In genomic region chr7:2838873-2839578, GRCh38 we compare ENCODE assay signal across 11 cellular contexts. TPM values are rescaled to one million over a fixed set of nuclear protein-coding genes. Genes with fewer than 3 reads are reported as not detected.
A peak's percentile ranks its signal among the peaks of the same experiment; 100 is the strongest.
DNase-seq lines count a peak whose midpoint lies in the region; ATAC-seq and TF ChIP-seq lines count a peak whose summit lies in the region.
"Had no signal": no experiment of that assay in that cellular context is flagged by ENCODE, and none has a peak within 500 bp of the region (broad histone marks: within the 10 kb centered on the region; RNA-seq: fewer than 3 reads in every experiment).

No MANE protein-coding gene starts in this region.

- TF ChIP-seq CTCF in Loucy (conservative IDR thresholded peaks at IDR 0.05; ENCODE audit: low read length), result no peak

- H3K27me3 ChIP-seq in Loucy (ENCODE audit: insufficient read depth, low read length, poor library complexity, severe bottlenecking), result no peaks in the 10 kb centered on the region
- H3K27me3 ChIP-seq: breast epithelium, thyroid gland had no signal

- peak overlapping the region; percentile 93 for H3K27ac Mint-ChIP-seq in memory B cell
- H3K27ac Mint-ChIP-seq in activated CD4-positive, alpha-beta memory T cell treated with anti-CD3 and anti-CD28 coated beads for 36 hours, result no peak overlapping the region

- peaks cover 98% of the 10 kb centered on the region for H3K79me2 ChIP-seq in Loucy (ENCODE audit: insufficient read depth, low read length)

- H3K36me3 Mint-ChIP-seq in memory B cell, result peaks cover 27% of the 10 kb centered on the region
- H3K36me3 Mint-ChIP-seq in activated CD4-positive, alpha-beta memory T cell treated with anti-CD3 and anti-CD28 coated beads for 36 hours, result peaks cover 24% of the 10 kb centered on the region

- no peaks in the 10 kb centered on the region for H3K9me3 ChIP-seq in Loucy (ENCODE audit: insufficient read depth, low read depth, low read length)
- H3K9me3 ChIP-seq: breast epithelium, thyroid gland had no signal

- H3F3A ChIP-seq in Loucy (ENCODE audit: low read depth), result 0 out of 2 replicates have a peak, but pooled peaks cover 4% of the 10 kb centered on the region

- peaks cover 31% of the 10 kb centered on the region for H4K20me1 ChIP-seq in Loucy (ENCODE audit: insufficient read depth, low read length, poor library complexity, severe bottlenecking)

- intact Hi-C loops in activated CD4-positive, alpha-beta memory T cell treated with anti-CD3 and anti-CD28 coated beads for 36 hours (cut with micrococcal nuclease), result no loop called here

- H3K4me3 ChIP-seq in Loucy (ENCODE audit: low read length, poor library complexity, severe bottlenecking), result peak overlapping the region; percentile 83
- H3K4me3 ChIP-seq: breast epithelium, thyroid gland had no signal

- POLR2A ChIA-PET in activated CD4-positive, alpha-beta memory T cell treated with anti-CD3 and anti-CD28 coated beads for 36 hours (lab: Charles Lee), result no interaction called here

- DNase-seq in DMS53 (lab: John Stamatoyannopoulos, UW), result peak; percentile 12
- no peak for DNase-seq in DMS53 treated with DMSO at 0.1 percent for 48 hours (lab: John Stamatoyannopoulos, UW; ENCODE audit: unreplicated experiment)
- DNase-seq in memory B cell (ENCODE audit: low spot score in 2 of 2), result peak in 1 of 2 donors; percentile 56
- no peak for DNase-seq in activated CD4-positive, alpha-beta memory T cell treated with anti-CD3 and anti-CD28 coated beads for 36 hours
- DNase-seq in activated T-cell treated with anti-CD3 and anti-CD28 coated beads for 4 hours, result no peak
- DNase-seq: activated CD8-positive, alpha-beta memory T cell treated with anti-CD3 and anti-CD28 coated beads, Interleukin-2, amount 50 U/mL, for 4 hours; thyroid gland had no signal

- no peaks in the 10 kb centered on the region for H3K9me3 Mint-ChIP-seq in memory B cell
- no peaks in the 10 kb centered on the region for H3K9me3 Mint-ChIP-seq in activated CD4-positive, alpha-beta memory T cell treated with anti-CD3 and anti-CD28 coated beads for 36 hours

- H3K4me1 ChIP-seq in Loucy (ENCODE audit: insufficient read depth, low read length, poor library complexity, severe bottlenecking), result peaks cover 87% of the 10 kb centered on the region
- H3K4me1 ChIP-seq: breast epithelium had no signal

- H3K36me3 ChIP-seq in Loucy (ENCODE audit: insufficient read depth, low read length), result peaks cover 15% of the 10 kb centered on the region
- H3K36me3 ChIP-seq: breast epithelium, thyroid gland had no signal

- peak overlapping the region; percentile 56 for H3K9ac ChIP-seq in Loucy (ENCODE audit: low read depth, low read length, poor library complexity, severe bottlenecking)

- H3K4me1 Mint-ChIP-seq in memory B cell, result peaks cover 62% of the 10 kb centered on the region
- H3K4me1 Mint-ChIP-seq in activated CD4-positive, alpha-beta memory T cell treated with anti-CD3 and anti-CD28 coated beads for 36 hours (ENCODE audit: low read depth), result peaks cover 58% of the 10 kb centered on the region

- H3K4me3 Mint-ChIP-seq in memory B cell, result peak overlapping the region; percentile 63
- no peak overlapping the region for H3K4me3 Mint-ChIP-seq in activated CD4-positive, alpha-beta memory T cell treated with anti-CD3 and anti-CD28 coated beads for 36 hours

- CTCF ChIA-PET in activated CD4-positive, alpha-beta memory T cell treated with anti-CD3 and anti-CD28 coated beads for 36 hours (lab: Charles Lee), result interaction anchor here (1.7 kb wide), 1 partner anchor 129 kb away, joined by 5 read pairs; no protein-coding TSS in a partner anchor

- H3K4me2 ChIP-seq in Loucy (ENCODE audit: low read depth, low read length, poor library complexity, severe bottlenecking), result peak overlapping the region; percentile 76

- H2AFZ ChIP-seq in Loucy (ENCODE audit: low read length), result no peak overlapping the region

- H3K27me3 Mint-ChIP-seq in memory B cell, result no peaks in the 10 kb centered on the region
- no peaks in the 10 kb centered on the region for H3K27me3 Mint-ChIP-seq in activated CD4-positive, alpha-beta memory T cell treated with anti-CD3 and anti-CD28 coated beads for 36 hours

- no peaks in the 10 kb centered on the region for H3K9me2 ChIP-seq in Loucy (replicated peaks; ENCODE audit: low read depth, low read length)

- ATAC-seq in GM21737 (IDR thresholded peaks at IDR 0.05; ENCODE audit: unreplicated experiment) (peak; percentile 45), memory B cell (ENCODE audit: low read depth) (peak; percentile 93), HG02973 (IDR thresholded peaks at IDR 0.05; ENCODE audit: unreplicated experiment) (no peak)

RNA-seq across cellular contexts. Expression of gene GNA12, which starts 5.1 kb away (rescaled TPM):
- 10 to 100 TPM; 23.6 to 23.7 TPM for total RNA-seq in activated CD4-positive, alpha-beta memory T cell treated with anti-CD3 and anti-CD28 coated beads for 36 hours
